8 cellular contexts compared by ENCODE assay signal in the genomic region with DNA sequence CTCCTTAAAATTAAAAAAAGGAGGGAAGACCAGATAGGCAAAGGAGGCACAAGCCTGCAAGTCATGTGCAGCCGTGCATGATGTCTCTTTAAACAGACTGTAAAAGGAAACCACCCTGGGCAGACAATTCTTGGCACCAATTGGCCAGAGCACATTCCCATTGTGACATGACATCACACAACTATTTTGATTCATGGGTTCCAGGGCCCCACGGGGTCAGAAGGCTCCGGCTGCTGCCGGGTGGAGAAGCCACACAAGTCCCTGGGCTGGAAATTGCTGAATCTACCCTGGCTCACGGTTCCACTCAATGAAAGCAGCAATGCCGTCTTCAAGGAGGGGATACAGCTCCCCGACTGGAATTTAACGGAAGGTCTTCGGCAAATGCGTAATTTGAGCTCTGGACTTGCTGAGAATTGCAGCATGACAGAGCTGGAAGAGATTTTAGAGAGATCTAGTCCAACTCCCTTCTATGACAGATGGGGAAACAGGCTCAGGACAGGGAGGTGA.
DNase-seq lines count a peak whose midpoint lies in the region; ATAC-seq, FAIRE-seq and TF ChIP-seq lines count a peak whose summit lies in the region.

No MANE protein-coding gene starts in this region.

- no peaks in the 10 kb centered on the region for H4K20me1 ChIP-seq in H9 (ENCODE audit: control insufficient read depth, insufficient read depth, insufficient read length)

- TF ChIP-seq CTCF in coronary artery (IDR thresholded peaks at IDR 0.05) (no peak), H9 (conservative IDR thresholded peaks at IDR 0.05) (no peak)

- H3K4ac ChIP-seq in H9 (ENCODE audit: low read depth, low read length) = no peak overlapping the region

- H4K8ac ChIP-seq in H9 (replicated peaks; ENCODE audit: insufficient read length, low read depth, low read length) = no peak overlapping the region

- no peak for ATAC-seq in HG02973 (IDR thresholded peaks at IDR 0.05; ENCODE audit: unreplicated experiment)

- no peak overlapping the region for H3K9ac ChIP-seq in H9 (ENCODE audit: extremely low read depth, insufficient read length, low read length)

- intact Hi-C loops in activated naive CD4-positive, alpha-beta T cell treated with anti-CD3 and anti-CD28 coated beads for 36 hours (cut with micrococcal nuclease) = no loop called here

- no peaks in the 10 kb centered on the region for H3K27me3 ChIP-seq in H9 (ENCODE audit: insufficient read depth, low read length)

- no CpG with 5 or more reads among the region's 10 CpGs for WGBS in H9 (ENCODE audit: extremely low coverage, insufficient read length, low lambda C conversion rate)

- H4K5ac ChIP-seq in H9 (ENCODE audit: insufficient read length, low read depth, low read length) = no peak overlapping the region

- H2AFZ ChIP-seq in H9 (ENCODE audit: low read length) = no peak overlapping the region

- H3K9me3 ChIP-seq in H9 (ENCODE audit: control insufficient read depth, low read depth, low read length) = no peaks in the 10 kb centered on the region

- DNase-seq in NCI-H446 (lab: John Stamatoyannopoulos, UW) (peak; percentile 71 to 83), coronary artery (ENCODE audit: low spot score) (peak; percentile 90), medulla oblongata (ENCODE audit: extremely low spot score) (peak; percentile 35), NAMALWA (ENCODE audit: low spot score) (no peak), H9 (no peak)
- no peak for DNase-seq in activated naive CD4-positive, alpha-beta T cell treated with anti-CD3 and anti-CD28 coated beads for 36 hours

- no peak overlapping the region for H3K14ac ChIP-seq in H9 (ENCODE audit: insufficient read depth, low read length)

- H2BK120ac ChIP-seq in H9 (ENCODE audit: low read depth, low read length, poor library complexity, severe bottlenecking) = no peak overlapping the region

- H2BK5ac ChIP-seq in H9 (ENCODE audit: insufficient read length, low read length) = no peak overlapping the region

- peaks cover 5% of the 10 kb centered on the region; the same call in 1 of the 2 replicates for H3K4me1 ChIP-seq in H9 (ENCODE audit: insufficient read depth, low read length)

- peak overlapping the region; percentile 63 for H3K4me3 ChIP-seq in coronary artery

- CTCF ChIA-PET in activated naive CD4-positive, alpha-beta T cell treated with anti-CD3 and anti-CD28 coated beads for 36 hours (lab: Charles Lee) = interaction anchor here (0.7 kb wide), 1 partner anchor 415 kb away, joined by 4 read pairs; no protein-coding TSS in a partner anchor

- no peak overlapping the region for H2BK15ac ChIP-seq in H9 (ENCODE audit: low read depth, low read length)

- H3K27ac ChIP-seq in coronary artery (peak overlapping the region; percentile 40 to 77), H9 (ENCODE audit: insufficient read length, low read depth, low read length) (no peak overlapping the region)

- H3K23ac ChIP-seq in H9 (ENCODE audit: insufficient read length, low read depth, low read length) = no peak overlapping the region

- peak; percentile 98 for FAIRE-seq in G401.6 (lab: Jason Lieb, UNC)

- no peak overlapping the region for H2AK5ac ChIP-seq in H9 (ENCODE audit: insufficient read length, low read length)

- H3K4me2 ChIP-seq in H9 (ENCODE audit: insufficient read depth, insufficient read length, low read length) = no peak overlapping the region

- H3K79me2 ChIP-seq in H9 (ENCODE audit: insufficient read depth, low read length) = no peaks in the 10 kb centered on the region

- H4K91ac ChIP-seq in H9 (ENCODE audit: insufficient read length, low read depth, low read length) = no peak overlapping the region

- H3K27me3 Mint-ChIP-seq in activated naive CD4-positive, alpha-beta T cell treated with anti-CD3 and anti-CD28 coated beads for 36 hours (ENCODE audit: low read depth) = no peaks in the 10 kb centered on the region
- H3K27me3 Mint-ChIP-seq in H9 (ENCODE audit: low read depth) = peaks cover 3% of the 10 kb centered on the region; the same call in 1 of the 2 replicates

- no peak overlapping the region for H3K56ac ChIP-seq in H9 (ENCODE audit: insufficient read length, low read depth, low read length)

- H3K9me3 Mint-ChIP-seq in activated naive CD4-positive, alpha-beta T cell treated with anti-CD3 and anti-CD28 coated beads for 36 hours = no peaks in the 10 kb centered on the region
- peaks cover 14% of the 10 kb centered on the region in 2 experiments for H3K9me3 Mint-ChIP-seq in H9

- H3K23me2 ChIP-seq in H9 (ENCODE audit: insufficient read length, low read depth, low read length, poor library complexity, severe bottlenecking) = no peaks in the 10 kb centered on the region

- H3K18ac ChIP-seq in H9 (ENCODE audit: insufficient read length, low read depth, low read length) = no peak overlapping the region

- no peak overlapping the region for H3T11ph ChIP-seq in H9 (ENCODE audit: low read length)

- H3K4me3 Mint-ChIP-seq in activated naive CD4-positive, alpha-beta T cell treated with anti-CD3 and anti-CD28 coated beads for 36 hours = no peak overlapping the region
- H3K4me3 Mint-ChIP-seq in H9 = peak overlapping the region in 1 of 2 experiments; percentile 36; a peak in 2 of 5 replicates

- H3K79me1 ChIP-seq in H9 (ENCODE audit: insufficient read depth, low read depth, low read length, poor library complexity, severe bottlenecking) = no peaks in the 10 kb centered on the region

- peaks cover 7% of the 10 kb centered on the region for H3K4me1 Mint-ChIP-seq in activated naive CD4-positive, alpha-beta T cell treated with anti-CD3 and anti-CD28 coated beads for 36 hours (ENCODE audit: low read depth)
- H3K4me1 Mint-ChIP-seq in H9 = peaks cover 23 to 29% of the 10 kb centered on the region in 2 experiments

- H2BK20ac ChIP-seq in H9 (ENCODE audit: low read depth, low read length, poor library complexity, severe bottlenecking) = no peak overlapping the region

- H3K36me3 Mint-ChIP-seq in activated naive CD4-positive, alpha-beta T cell treated with anti-CD3 and anti-CD28 coated beads for 36 hours (ENCODE audit: low read depth) = no peaks in the 10 kb centered on the region
- H3K36me3 Mint-ChIP-seq in H9 (ENCODE audit: insufficient read depth in 1 of 3, low read depth in 3 of 3) = peaks cover 6 to 21% (median 8%) of the 10 kb centered on the region in 3 experiments

- H3K27ac Mint-ChIP-seq in activated naive CD4-positive, alpha-beta T cell treated with anti-CD3 and anti-CD28 coated beads for 36 hours = no peak overlapping the region
- H3K27ac Mint-ChIP-seq in H9 = no peak overlapping the region

- H2BK12ac ChIP-seq in H9 (ENCODE audit: insufficient read length, low read depth, low read length) = no peak overlapping the region

Comparison
In these comparisons a context has a peak if more than half of its experiments do, and no peak if none do; other contexts are left out.
1. DNase-seq: peak in NCI-H446 (2 of 2), coronary artery (single experiment) and medulla oblongata (single experiment); none in NAMALWA (single experiment), activated naive CD4-positive, alpha-beta T cell treated with anti-CD3 and anti-CD28 coated beads for 36 hours (single experiment) and H9 (single experiment).